2 cellular contexts compared by ENCODE assay signal in genomic region chr12:31785318-31785717, GRCh38.
TF ChIP-seq lines count a peak whose summit lies in the region.

No MANE protein-coding gene starts in this region.

TF ChIP-seq in GM23338, 12 proteins besides CTCF, POLR2A, EP300 and RAD21 (continued from another document):
- TF ChIP-seq, protein P1, sequence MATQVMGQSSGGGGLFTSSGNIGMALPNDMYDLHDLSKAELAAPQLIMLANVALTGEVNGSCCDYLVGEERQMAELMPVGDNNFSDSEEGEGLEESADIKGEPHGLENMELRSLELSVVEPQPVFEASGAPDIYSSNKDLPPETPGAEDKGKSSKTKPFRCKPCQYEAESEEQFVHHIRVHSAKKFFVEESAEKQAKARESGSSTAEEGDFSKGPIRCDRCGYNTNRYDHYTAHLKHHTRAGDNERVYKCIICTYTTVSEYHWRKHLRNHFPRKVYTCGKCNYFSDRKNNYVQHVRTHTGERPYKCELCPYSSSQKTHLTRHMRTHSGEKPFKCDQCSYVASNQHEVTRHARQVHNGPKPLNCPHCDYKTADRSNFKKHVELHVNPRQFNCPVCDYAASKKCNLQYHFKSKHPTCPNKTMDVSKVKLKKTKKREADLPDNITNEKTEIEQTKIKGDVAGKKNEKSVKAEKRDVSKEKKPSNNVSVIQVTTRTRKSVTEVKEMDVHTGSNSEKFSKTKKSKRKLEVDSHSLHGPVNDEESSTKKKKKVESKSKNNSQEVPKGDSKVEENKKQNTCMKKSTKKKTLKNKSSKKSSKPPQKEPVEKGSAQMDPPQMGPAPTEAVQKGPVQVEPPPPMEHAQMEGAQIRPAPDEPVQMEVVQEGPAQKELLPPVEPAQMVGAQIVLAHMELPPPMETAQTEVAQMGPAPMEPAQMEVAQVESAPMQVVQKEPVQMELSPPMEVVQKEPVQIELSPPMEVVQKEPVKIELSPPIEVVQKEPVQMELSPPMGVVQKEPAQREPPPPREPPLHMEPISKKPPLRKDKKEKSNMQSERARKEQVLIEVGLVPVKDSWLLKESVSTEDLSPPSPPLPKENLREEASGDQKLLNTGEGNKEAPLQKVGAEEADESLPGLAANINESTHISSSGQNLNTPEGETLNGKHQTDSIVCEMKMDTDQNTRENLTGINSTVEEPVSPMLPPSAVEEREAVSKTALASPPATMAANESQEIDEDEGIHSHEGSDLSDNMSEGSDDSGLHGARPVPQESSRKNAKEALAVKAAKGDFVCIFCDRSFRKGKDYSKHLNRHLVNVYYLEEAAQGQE (IDR thresholded peaks at IDR 0.05; ENCODE audit: unreplicated experiment): no peak
- no peak for TF ChIP-seq CREB1 (CRISPR knock-in tag; IDR thresholded peaks at IDR 0.05; ENCODE audit: low read depth)
- TF ChIP-seq EZH2phosphoT487 (IDR thresholded peaks at IDR 0.05; ENCODE audit: unreplicated experiment): no peak
- no peak for TF ChIP-seq ZNF114 (CRISPR knock-in tag; IDR thresholded peaks at IDR 0.05)
- TF ChIP-seq ETS1 (IDR thresholded peaks at IDR 0.05): no peak
- TF ChIP-seq, protein P2, sequence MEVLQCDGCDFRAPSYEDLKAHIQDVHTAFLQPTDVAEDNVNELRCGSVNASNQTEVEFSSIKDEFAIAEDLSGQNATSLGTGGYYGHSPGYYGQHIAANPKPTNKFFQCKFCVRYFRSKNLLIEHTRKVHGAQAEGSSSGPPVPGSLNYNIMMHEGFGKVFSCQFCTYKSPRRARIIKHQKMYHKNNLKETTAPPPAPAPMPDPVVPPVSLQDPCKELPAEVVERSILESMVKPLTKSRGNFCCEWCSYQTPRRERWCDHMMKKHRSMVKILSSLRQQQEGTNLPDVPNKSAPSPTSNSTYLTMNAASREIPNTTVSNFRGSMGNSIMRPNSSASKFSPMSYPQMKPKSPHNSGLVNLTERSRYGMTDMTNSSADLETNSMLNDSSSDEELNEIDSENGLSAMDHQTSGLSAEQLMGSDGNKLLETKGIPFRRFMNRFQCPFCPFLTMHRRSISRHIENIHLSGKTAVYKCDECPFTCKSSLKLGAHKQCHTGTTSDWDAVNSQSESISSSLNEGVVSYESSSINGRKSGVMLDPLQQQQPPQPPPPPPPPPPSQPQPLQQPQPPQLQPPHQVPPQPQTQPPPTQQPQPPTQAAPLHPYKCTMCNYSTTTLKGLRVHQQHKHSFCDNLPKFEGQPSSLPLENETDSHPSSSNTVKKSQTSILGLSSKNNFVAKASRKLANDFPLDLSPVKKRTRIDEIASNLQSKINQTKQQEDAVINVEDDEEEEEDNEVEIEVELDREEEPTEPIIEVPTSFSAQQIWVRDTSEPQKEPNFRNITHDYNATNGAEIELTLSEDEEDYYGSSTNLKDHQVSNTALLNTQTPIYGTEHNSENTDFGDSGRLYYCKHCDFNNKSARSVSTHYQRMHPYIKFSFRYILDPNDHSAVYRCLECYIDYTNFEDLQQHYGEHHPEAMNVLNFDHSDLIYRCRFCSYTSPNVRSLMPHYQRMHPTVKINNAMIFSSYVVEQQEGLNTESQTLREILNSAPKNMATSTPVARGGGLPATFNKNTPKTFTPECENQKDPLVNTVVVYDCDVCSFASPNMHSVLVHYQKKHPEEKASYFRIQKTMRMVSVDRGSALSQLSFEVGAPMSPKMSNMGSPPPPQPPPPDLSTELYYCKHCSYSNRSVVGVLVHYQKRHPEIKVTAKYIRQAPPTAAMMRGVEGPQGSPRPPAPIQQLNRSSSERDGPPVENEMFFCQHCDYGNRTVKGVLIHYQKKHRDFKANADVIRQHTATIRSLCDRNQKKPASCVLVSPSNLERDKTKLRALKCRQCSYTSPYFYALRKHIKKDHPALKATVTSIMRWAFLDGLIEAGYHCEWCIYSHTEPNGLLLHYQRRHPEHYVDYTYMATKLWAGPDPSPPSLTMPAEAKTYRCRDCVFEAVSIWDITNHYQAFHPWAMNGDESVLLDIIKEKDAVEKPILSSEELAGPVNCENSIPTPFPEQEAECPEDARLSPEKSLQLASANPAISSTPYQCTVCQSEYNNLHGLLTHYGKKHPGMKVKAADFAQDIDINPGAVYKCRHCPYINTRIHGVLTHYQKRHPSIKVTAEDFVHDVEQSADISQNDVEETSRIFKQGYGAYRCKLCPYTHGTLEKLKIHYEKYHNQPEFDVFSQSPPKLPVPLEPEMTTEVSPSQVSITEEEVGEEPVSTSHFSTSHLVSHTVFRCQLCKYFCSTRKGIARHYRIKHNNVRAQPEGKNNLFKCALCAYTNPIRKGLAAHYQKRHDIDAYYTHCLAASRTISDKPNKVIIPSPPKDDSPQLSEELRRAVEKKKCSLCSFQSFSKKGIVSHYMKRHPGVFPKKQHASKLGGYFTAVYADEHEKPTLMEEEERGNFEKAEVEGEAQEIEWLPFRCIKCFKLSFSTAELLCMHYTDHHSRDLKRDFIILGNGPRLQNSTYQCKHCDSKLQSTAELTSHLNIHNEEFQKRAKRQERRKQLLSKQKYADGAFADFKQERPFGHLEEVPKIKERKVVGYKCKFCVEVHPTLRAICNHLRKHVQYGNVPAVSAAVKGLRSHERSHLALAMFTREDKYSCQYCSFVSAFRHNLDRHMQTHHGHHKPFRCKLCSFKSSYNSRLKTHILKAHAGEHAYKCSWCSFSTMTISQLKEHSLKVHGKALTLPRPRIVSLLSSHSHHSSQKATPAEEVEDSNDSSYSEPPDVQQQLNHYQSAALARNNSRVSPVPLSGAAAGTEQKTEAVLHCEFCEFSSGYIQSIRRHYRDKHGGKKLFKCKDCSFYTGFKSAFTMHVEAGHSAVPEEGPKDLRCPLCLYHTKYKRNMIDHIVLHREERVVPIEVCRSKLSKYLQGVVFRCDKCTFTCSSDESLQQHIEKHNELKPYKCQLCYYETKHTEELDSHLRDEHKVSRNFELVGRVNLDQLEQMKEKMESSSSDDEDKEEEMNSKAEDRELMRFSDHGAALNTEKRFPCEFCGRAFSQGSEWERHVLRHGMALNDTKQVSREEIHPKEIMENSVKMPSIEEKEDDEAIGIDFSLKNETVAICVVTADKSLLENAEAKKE (CRISPR knock-in tag; IDR thresholded peaks at IDR 0.05): no peak
TF ChIP-seq in GM23338: peak in this region for 0.

TF ChIP-seq in K562, 482 proteins besides CTCF, POLR2A, EP300 and RAD21 (continued from another document):
- TF ChIP-seq SRSF1 (IDR thresholded peaks at IDR 0.05; ENCODE audit: low read depth, low read length) (no peak), ARID1B (IDR thresholded peaks at IDR 0.05) (no peak), MYBL2 (IDR thresholded peaks at IDR 0.05; ENCODE audit: low read depth) (no peak), MYBL2 (CRISPR knock-in tag; IDR thresholded peaks at IDR 0.05; ENCODE audit: borderline replicate concordance) (no peak), IFI16 (CRISPR knock-in tag; IDR thresholded peaks at IDR 0.05) (no peak), TGIF2 (CRISPR knock-in tag; IDR thresholded peaks at IDR 0.05) (no peak)
TF ChIP-seq in K562: peak in this region for 0.
